ENCODE assay signal across 8 cellular contexts in the genomic region with DNA sequence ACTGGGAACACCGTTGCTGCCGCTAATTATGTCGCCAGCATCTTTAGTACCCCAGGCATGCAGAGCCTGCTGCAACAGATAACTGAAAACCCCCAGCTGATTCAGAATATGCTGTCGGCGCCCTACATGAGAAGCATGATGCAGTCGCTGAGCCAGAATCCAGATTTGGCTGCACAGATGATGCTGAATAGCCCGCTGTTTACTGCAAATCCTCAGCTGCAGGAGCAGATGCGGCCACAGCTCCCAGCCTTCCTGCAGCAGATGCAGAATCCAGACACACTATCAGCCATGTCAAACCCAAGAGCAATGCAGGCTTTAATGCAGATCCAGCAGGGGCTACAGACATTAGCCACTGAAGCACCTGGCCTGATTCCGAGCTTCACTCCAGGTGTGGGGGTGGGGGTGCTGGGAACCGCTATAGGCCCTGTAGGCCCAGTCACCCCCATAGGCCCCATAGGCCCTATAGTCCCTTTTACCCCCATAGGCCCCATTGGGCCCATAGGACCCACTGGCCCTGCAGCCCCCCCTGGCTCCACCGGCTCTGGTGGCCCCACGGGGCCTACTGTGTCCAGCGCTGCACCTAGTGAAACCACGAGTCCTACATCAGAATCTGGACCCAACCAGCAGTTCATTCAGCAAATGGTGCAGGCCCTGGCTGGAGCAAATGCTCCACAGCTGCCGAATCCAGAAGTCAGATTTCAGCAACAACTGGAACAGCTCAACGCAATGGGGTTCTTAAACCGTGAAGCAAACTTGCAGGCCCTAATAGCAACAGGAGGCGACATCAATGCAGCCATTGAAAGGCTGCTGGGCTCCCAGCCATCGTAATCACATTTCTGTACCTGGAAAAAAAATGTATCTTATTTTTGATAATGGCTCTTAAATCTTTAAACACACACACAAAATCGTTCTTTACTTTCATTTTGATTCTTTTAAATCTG. TPM values are rescaled to one million over a fixed set of nuclear protein-coding genes. Genes with fewer than 3 reads are reported as not detected.
DNase-seq lines count a peak whose midpoint lies in the region; ATAC-seq and TF ChIP-seq lines count a peak whose summit lies in the region.

No MANE protein-coding gene starts in this region.

- no peaks in the 10 kb centered on the region for H3K9me3 Mint-ChIP-seq in T-helper 1 cell treated with Interleukin-12 subunit alpha and Interleukin-12 subunit beta and Interleukin-4 antibody, amounts not matched to agents 30 μg/mL and 1 μg/mL, for 36 hours
- no peaks in the 10 kb centered on the region for H3K9me3 Mint-ChIP-seq in neural crest cell

- peak overlapping the region; percentile 93 for H3K4me3 ChIP-seq in endocrine pancreas (ENCODE audit: control insufficient read depth, insufficient read depth, low read length)

- peaks cover 19% of the 10 kb centered on the region for H3K4me1 Mint-ChIP-seq in T-helper 1 cell treated with Interleukin-12 subunit alpha and Interleukin-12 subunit beta and Interleukin-4 antibody, amounts not matched to agents 30 μg/mL and 1 μg/mL, for 36 hours (ENCODE audit: low read depth)
- peaks cover 28% of the 10 kb centered on the region for H3K4me1 Mint-ChIP-seq in neural crest cell

- peak overlapping the region; percentile 89 for H3K4me3 Mint-ChIP-seq in T-helper 1 cell treated with Interleukin-12 subunit alpha and Interleukin-12 subunit beta and Interleukin-4 antibody, amounts not matched to agents 30 μg/mL and 1 μg/mL, for 36 hours
- peak overlapping the region; percentile 86 for H3K4me3 Mint-ChIP-seq in neural crest cell

- peak overlapping the region; percentile 91 for H3K9ac ChIP-seq in endocrine pancreas (ENCODE audit: control insufficient read depth, insufficient read depth, low read length)

- ATAC-seq in GM21737 (IDR thresholded peaks at IDR 0.05; ENCODE audit: unreplicated experiment) = no peak
- no peak for ATAC-seq in GM21576 (IDR thresholded peaks at IDR 0.05; ENCODE audit: unreplicated experiment)

- peaks cover 29% of the 10 kb centered on the region for H3K36me3 Mint-ChIP-seq in T-helper 1 cell treated with Interleukin-12 subunit alpha and Interleukin-12 subunit beta and Interleukin-4 antibody, amounts not matched to agents 30 μg/mL and 1 μg/mL, for 36 hours (ENCODE audit: low read depth)
- H3K36me3 Mint-ChIP-seq in neural crest cell (ENCODE audit: low read depth) = no peaks in the 10 kb centered on the region

- H3K36me3 ChIP-seq in endocrine pancreas (ENCODE audit: control insufficient read depth, insufficient read depth, low read length) = no peaks in the 10 kb centered on the region

- H3K27me3 Mint-ChIP-seq in T-helper 1 cell treated with Interleukin-12 subunit alpha and Interleukin-12 subunit beta and Interleukin-4 antibody, amounts not matched to agents 30 μg/mL and 1 μg/mL, for 36 hours (ENCODE audit: low read depth) = no peaks in the 10 kb centered on the region
- no peaks in the 10 kb centered on the region for H3K27me3 Mint-ChIP-seq in neural crest cell (ENCODE audit: low read depth)

- H3K27me3 ChIP-seq in endocrine pancreas (ENCODE audit: control insufficient read depth, insufficient read depth, low read length) = no peaks in the 10 kb centered on the region

- H3K9me3 ChIP-seq in endocrine pancreas (ENCODE audit: control insufficient read depth, low read length) = no peaks in the 10 kb centered on the region

- no peak for TF ChIP-seq CTCF in neural crest cell (conservative IDR thresholded peaks at IDR 0.05)

- H3K4me1 ChIP-seq in endocrine pancreas (ENCODE audit: control insufficient read depth, insufficient read depth, low read length) = peaks cover 14% of the 10 kb centered on the region

- H3K27ac Mint-ChIP-seq in T-helper 1 cell treated with Interleukin-12 subunit alpha and Interleukin-12 subunit beta and Interleukin-4 antibody, amounts not matched to agents 30 μg/mL and 1 μg/mL, for 36 hours = peak overlapping the region; percentile 55
- no peak overlapping the region for H3K27ac Mint-ChIP-seq in neural crest cell (ENCODE audit: unreplicated experiment)

- DNase-seq in T-helper 1 cell = no peak
- DNase-seq in RKO (ENCODE audit: low spot score) = peak; percentile 24
- DNase-seq in neural crest cell (ENCODE audit: low read depth, low spot score) = no peak
- no peak for DNase-seq in DMS153 treated with DMSO at 0.1 percent for 48 hours (lab: John Stamatoyannopoulos, UW; ENCODE audit: unreplicated experiment)

RNA-seq across cellular contexts. Expression of gene UBQLN2, which starts 1.8 kb away (rescaled TPM):
- 40.3 and 41.4 TPM in 2 replicates for total RNA-seq in neural crest cell
